Comparison of ENCODE assay signal across 1 cellular context in genomic region chr10:99387071-99387470, GRCh38.
TF ChIP-seq lines count a peak whose summit lies in the region.

No MANE protein-coding gene starts in this region.

TF ChIP-seq in SK-N-SH, 30 proteins besides CTCF, POLR2A, EP300 and RAD21 (continued from another document):
- no peak for TF ChIP-seq USF2 (IDR thresholded peaks at IDR 0.05; ENCODE audit: borderline replicate concordance, low read depth, low read length)
- no peak for TF ChIP-seq YY1 (IDR thresholded peaks at IDR 0.05; ENCODE audit: low read depth)
- TF ChIP-seq RFX5 (IDR thresholded peaks at IDR 0.05; ENCODE audit: low read length): no peak
- TF ChIP-seq RXRA (IDR thresholded peaks at IDR 0.05; ENCODE audit: borderline replicate concordance, low read depth): no peak
- no peak for TF ChIP-seq JUND (IDR thresholded peaks at IDR 0.05)
